ENCODE assay signal across 1 cellular context in genomic region chr12:121128908-121129704, GRCh38.
TF ChIP-seq lines count a peak whose summit lies in the region.

No MANE protein-coding gene starts in this region.

TF ChIP-seq in HepG2, 621 proteins besides CTCF, POLR2A, EP300 and RAD21 (continued from another document and continues in another):
- TF ChIP-seq ZNF766 (CRISPR knock-in tag; IDR thresholded peaks at IDR 0.05; ENCODE audit: borderline replicate concordance) (0 out of 2 replicates have a peak, but pooled peaks have one; percentile 32), ZNF431 (CRISPR knock-in tag; IDR thresholded peaks at IDR 0.05; ENCODE audit: borderline replicate concordance, low read depth) (no peak), MLX (CRISPR knock-in tag; IDR thresholded peaks at IDR 0.05) (peak; percentile 78), MTA3 (CRISPR knock-in tag; IDR thresholded peaks at IDR 0.05) (no peak), TMF1 (CRISPR knock-in tag; IDR thresholded peaks at IDR 0.05; ENCODE audit: low read depth) (no peak), SNAPC2 (CRISPR knock-in tag; IDR thresholded peaks at IDR 0.05) (peak; percentile 17; the same call in 1 of the 2 replicates), TFDP1 (CRISPR knock-in tag; IDR thresholded peaks at IDR 0.05; ENCODE audit: borderline replicate concordance) (peak; percentile 84; the same call in 1 of the 2 replicates), ZNF232 (CRISPR knock-in tag; IDR thresholded peaks at IDR 0.05; ENCODE audit: borderline replicate concordance) (peak; percentile 61; the same call in 1 of the 2 replicates), ZNF260 (CRISPR knock-in tag; IDR thresholded peaks at IDR 0.05; ENCODE audit: borderline replicate concordance, low read depth) (no peak), ZNF235 (CRISPR knock-in tag; IDR thresholded peaks at IDR 0.05; ENCODE audit: borderline replicate concordance) (no peak), TRIM22 (IDR thresholded peaks at IDR 0.05) (no peak), KAT8 (CRISPR knock-in tag; IDR thresholded peaks at IDR 0.05) (peak; percentile 31; the same call in 1 of the 2 replicates), FOXA3 (CRISPR knock-in tag; IDR thresholded peaks at IDR 0.05) (peak; percentile 41; the same call in 1 of the 2 replicates), RNF2 (conservative IDR thresholded peaks at IDR 0.05; ENCODE audit: low read depth) (no peak; the same call in 1 of the 2 replicates), GPN1 (CRISPR knock-in tag; IDR thresholded peaks at IDR 0.05; ENCODE audit: borderline replicate concordance) (no peak), SP1 (IDR thresholded peaks at IDR 0.05) (no peak), SP1 (CRISPR knock-in tag; IDR thresholded peaks at IDR 0.05) (0 out of 2 replicates have a peak, but pooled peaks have one; percentile 41), SPEN (CRISPR knock-in tag; IDR thresholded peaks at IDR 0.05; ENCODE audit: low read depth) (no peak), TCF7 (IDR thresholded peaks at IDR 0.05; ENCODE audit: low read depth) (no peak), HBP1 (CRISPR knock-in tag; IDR thresholded peaks at IDR 0.05; ENCODE audit: low read depth) (peak; percentile 37; the same call in 1 of the 2 replicates), ZFP36 (IDR thresholded peaks at IDR 0.05; ENCODE audit: borderline replicate concordance, low read depth, low read length, partially characterized antibody) (no peak), SOX13 (IDR thresholded peaks at IDR 0.05) (no peak), SOX13 (CRISPR knock-in tag; conservative IDR thresholded peaks at IDR 0.05 in 1 of 2, IDR thresholded peaks at IDR 0.05 in 1 of 2) (peak in 1 of 2 experiments; percentile 31; a peak in 1 of 4 replicates), TCF12 (IDR thresholded peaks at IDR 0.05) (no peak), TCF12 (CRISPR knock-in tag; IDR thresholded peaks at IDR 0.05) (no peak), MAFK (conservative IDR thresholded peaks at IDR 0.05 in 1 of 2, IDR thresholded peaks at IDR 0.05 in 1 of 2; ENCODE audit: low read length in 2 of 2) (peak; percentile 35 to 37), ZNF674 (CRISPR knock-in tag; IDR thresholded peaks at IDR 0.05; ENCODE audit: low read depth) (no peak), ZNF703 (CRISPR knock-in tag; IDR thresholded peaks at IDR 0.05; ENCODE audit: borderline replicate concordance) (no peak), ZNF574 (CRISPR knock-in tag; IDR thresholded peaks at IDR 0.05) (0 out of 2 replicates have a peak, but pooled peaks have one; percentile 26), ARID5B (CRISPR knock-in tag; IDR thresholded peaks at IDR 0.05) (peak; percentile 52), ZBTB43 (CRISPR knock-in tag; conservative IDR thresholded peaks at IDR 0.05) (peak; percentile 71; the same call in 1 of the 2 replicates), RFXAP (CRISPR knock-in tag; IDR thresholded peaks at IDR 0.05; ENCODE audit: borderline replicate concordance) (peak; percentile 91), SMAD9 (CRISPR knock-in tag; IDR thresholded peaks at IDR 0.05) (no peak), ZHX2 (IDR thresholded peaks at IDR 0.05; ENCODE audit: low read depth) (no peak), ZHX2 (CRISPR knock-in tag; IDR thresholded peaks at IDR 0.05; ENCODE audit: borderline replicate concordance) (no peak), RNF219 (CRISPR knock-in tag; IDR thresholded peaks at IDR 0.05) (no peak), KDM2A (CRISPR knock-in tag; IDR thresholded peaks at IDR 0.05; ENCODE audit: borderline replicate concordance, low read depth) (0 out of 2 replicates have a peak, but pooled peaks have one; percentile 23), ZNF274 (CRISPR knock-in tag; IDR thresholded peaks at IDR 0.05) (no peak)
